9 cellular contexts compared by ENCODE assay signal in genomic region chr3:126267169-126267975, GRCh38.
DNase-seq lines count a peak whose midpoint lies in the region; ATAC-seq and TF ChIP-seq lines count a peak whose summit lies in the region.
"Had no signal": no experiment of that assay in that cellular context is flagged by ENCODE, and none has a peak within 500 bp of the region (broad histone marks: within the 10 kb centered on the region; RNA-seq: fewer than 3 reads in every experiment).

No MANE protein-coding gene starts in this region.

- H3K27ac Mint-ChIP-seq in nephron = peak overlapping the region; percentile 36 to 85 (median 75)
- H3K27ac Mint-ChIP-seq in immature natural killer cell = no peak overlapping the region
- no peak overlapping the region for H3K27ac Mint-ChIP-seq in activated T-helper 2 cell treated with anti-CD3 and anti-CD28 coated beads, Interferon-gamma antibody, Interleukin-2, Interleukin-4, amounts not matched to agents 10 μg/mL and 5 μg/mL and 100 μg/mL, durations not matched to agents 14 hours and 24 hours and 36 hours
- H3K27ac Mint-ChIP-seq: naive B cell had no signal

- peak overlapping the region; percentile 28 for H3K4me3 ChIP-seq in SJSA1

- no peaks in the 10 kb centered on the region for H3K9me3 ChIP-seq in SJSA1 (replicated peaks)

- no peaks in the 10 kb centered on the region for H3K27me3 ChIP-seq in SJSA1 (replicated peaks)

- H3K36me3 ChIP-seq in SJSA1 = no peaks in the 10 kb centered on the region

- no peaks in the 10 kb centered on the region for H3K36me3 Mint-ChIP-seq in nephron (ENCODE audit: low read depth)
- H3K36me3 Mint-ChIP-seq in immature natural killer cell = no peaks in the 10 kb centered on the region
- H3K36me3 Mint-ChIP-seq in activated T-helper 2 cell treated with anti-CD3 and anti-CD28 coated beads, Interferon-gamma antibody, Interleukin-2, Interleukin-4, amounts not matched to agents 10 μg/mL and 5 μg/mL and 100 μg/mL, durations not matched to agents 14 hours and 24 hours and 36 hours (ENCODE audit: low read depth) = no peaks in the 10 kb centered on the region
- H3K36me3 Mint-ChIP-seq: naive B cell had no signal

- H3K4me1 Mint-ChIP-seq in nephron (peaks cover 6% of the 10 kb centered on the region), immature natural killer cell (no peaks in the 10 kb centered on the region)
- no peaks in the 10 kb centered on the region for H3K4me1 Mint-ChIP-seq in activated T-helper 2 cell treated with anti-CD3 and anti-CD28 coated beads, Interferon-gamma antibody, Interleukin-2, Interleukin-4, amounts not matched to agents 10 μg/mL and 5 μg/mL and 100 μg/mL, durations not matched to agents 14 hours and 24 hours and 36 hours (ENCODE audit: low read depth)
- H3K4me1 Mint-ChIP-seq: naive B cell had no signal

- H3K4me3 Mint-ChIP-seq in nephron (peak overlapping the region; percentile 79 to 83 (median 83)), immature natural killer cell (no peak overlapping the region)
- no peak overlapping the region for H3K4me3 Mint-ChIP-seq in activated T-helper 2 cell treated with anti-CD3 and anti-CD28 coated beads, Interferon-gamma antibody, Interleukin-2, Interleukin-4, amounts not matched to agents 10 μg/mL and 5 μg/mL and 100 μg/mL, durations not matched to agents 14 hours and 24 hours and 36 hours (ENCODE audit: low read depth)
- H3K4me3 Mint-ChIP-seq: naive B cell had no signal

- ATAC-seq in GM19467 (IDR thresholded peaks at IDR 0.05; ENCODE audit: unreplicated experiment) = no peak

- peak overlapping the region; percentile 84 for H3K27ac ChIP-seq in SJSA1

- H3K9me3 Mint-ChIP-seq in nephron (no peaks in the 10 kb centered on the region), immature natural killer cell (no peaks in the 10 kb centered on the region)
- H3K9me3 Mint-ChIP-seq in activated T-helper 2 cell treated with anti-CD3 and anti-CD28 coated beads, Interferon-gamma antibody, Interleukin-2, Interleukin-4, amounts not matched to agents 10 μg/mL and 5 μg/mL and 100 μg/mL, durations not matched to agents 14 hours and 24 hours and 36 hours = no peaks in the 10 kb centered on the region

- H3K27me3 Mint-ChIP-seq in nephron (ENCODE audit: low read depth) (peaks cover 9% of the 10 kb centered on the region), immature natural killer cell (ENCODE audit: low read depth in 3 of 3) (peaks cover 2 to 12% (median 5%) of the 10 kb centered on the region in 3 donors)
- peaks cover 12% of the 10 kb centered on the region for H3K27me3 Mint-ChIP-seq in activated T-helper 2 cell treated with anti-CD3 and anti-CD28 coated beads, Interferon-gamma antibody, Interleukin-2, Interleukin-4, amounts not matched to agents 10 μg/mL and 5 μg/mL and 100 μg/mL, durations not matched to agents 14 hours and 24 hours and 36 hours (ENCODE audit: low read depth)

- H3K4me1 ChIP-seq in SJSA1 (replicated peaks) = peaks cover 45% of the 10 kb centered on the region

- TF ChIP-seq CTCF in nephron (IDR thresholded peaks at IDR 0.05; ENCODE audit: unreplicated experiment in 3 of 3) = peak in 1 of 3 experiments; percentile 29

- DNase-seq in ELR (ENCODE audit: low read depth) (peak; percentile 93), SJSA1 (ENCODE audit: low read depth in 1 of 2, low spot score in 2 of 2) (peak; percentile 91 to 93), fibroblast of the conjunctiva (ENCODE audit: low read depth) (peak; percentile 77), immature natural killer cell (no peak), SKM-1 (lab: John Stamatoyannopoulos, UW; ENCODE audit: unreplicated experiment) (no peak)
- no peak for DNase-seq in activated T-helper 2 cell treated with anti-CD3 and anti-CD28 coated beads, Interferon-gamma antibody, Interleukin-2, Interleukin-4, amounts not matched to agents 10 μg/mL and 5 μg/mL and 100 μg/mL, durations not matched to agents 14 hours and 24 hours and 36 hours (ENCODE audit: low spot score)
- DNase-seq: naive B cell had no signal

- intact Hi-C loops in activated T-helper 2 cell treated with anti-CD3 and anti-CD28 coated beads, Interferon-gamma antibody, Interleukin-2, Interleukin-4, amounts not matched to agents 10 μg/mL and 5 μg/mL and 100 μg/mL, durations not matched to agents 14 hours and 24 hours and 36 hours (cut with micrococcal nuclease) = no loop called here

Comparison
In these comparisons a context has a peak if more than half of its experiments do, and no peak if none do; other contexts are left out.
1. DNase-seq: peak in ELR (single experiment), SJSA1 (2 of 2) and fibroblast of the conjunctiva (single experiment); none in immature natural killer cell (0 of 3), activated T-helper 2 cell treated with anti-CD3 and anti-CD28 coated beads, Interferon-gamma antibody, Interleukin-2, Interleukin-4, amounts not matched to agents 10 μg/mL and 5 μg/mL and 100 μg/mL, durations not matched to agents 14 hours and 24 hours and 36 hours (single experiment) and SKM-1 (single experiment).
2. H3K27ac Mint-ChIP-seq: peak in nephron (3 of 3); none in immature natural killer cell (0 of 6) and activated T-helper 2 cell treated with anti-CD3 and anti-CD28 coated beads, Interferon-gamma antibody, Interleukin-2, Interleukin-4, amounts not matched to agents 10 μg/mL and 5 μg/mL and 100 μg/mL, durations not matched to agents 14 hours and 24 hours and 36 hours (single experiment).
3. H3K4me3 Mint-ChIP-seq: peak in nephron (3 of 3); none in immature natural killer cell (0 of 5) and activated T-helper 2 cell treated with anti-CD3 and anti-CD28 coated beads, Interferon-gamma antibody, Interleukin-2, Interleukin-4, amounts not matched to agents 10 μg/mL and 5 μg/mL and 100 μg/mL, durations not matched to agents 14 hours and 24 hours and 36 hours (single experiment).